Comparison of ENCODE assay signal across 8 cellular contexts in the genomic region with DNA sequence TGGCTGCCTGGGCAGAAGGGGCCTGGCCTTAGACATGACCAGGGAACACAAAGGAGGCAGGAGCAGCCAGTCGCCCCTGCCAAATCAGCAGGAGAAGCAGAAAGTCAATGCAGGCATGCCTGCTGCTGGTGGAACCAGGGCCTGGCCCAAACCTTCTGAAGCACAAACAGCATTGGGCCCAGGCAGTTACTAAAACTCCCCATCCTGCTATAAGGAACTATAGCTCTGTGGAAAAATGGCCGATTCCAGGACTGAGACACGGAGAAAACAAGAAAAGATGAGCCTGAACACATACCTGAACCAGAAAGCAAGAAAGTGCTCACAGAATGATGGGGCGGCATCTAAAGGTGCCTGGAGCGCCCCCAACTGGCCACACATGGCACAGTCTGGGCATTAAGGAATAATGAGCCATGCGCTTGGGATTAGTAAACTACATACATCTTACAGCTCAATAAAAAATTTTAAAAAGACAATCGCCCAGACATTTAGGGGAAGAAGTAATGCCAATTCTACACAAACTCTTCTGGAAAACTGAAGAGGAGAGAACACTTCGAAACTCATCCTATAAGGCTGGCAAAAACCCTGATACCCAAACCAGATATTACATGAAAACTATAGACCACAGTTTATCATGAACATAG. TPM values are rescaled to one million over a fixed set of nuclear protein-coding genes. Genes with fewer than 3 reads are reported as not detected.
DNase-seq lines count a peak whose midpoint lies in the region; ATAC-seq, FAIRE-seq and TF ChIP-seq lines count a peak whose summit lies in the region.
"Not testable (repeated sequence)": the region's sequence is repeated elsewhere in the genome, so short reads cannot be mapped to it uniquely, and the experiment has no call there.

No MANE protein-coding gene starts in this region.

- intact Hi-C loops in activated CD4-positive, alpha-beta T cell treated with anti-CD3 and anti-CD28 coated beads for 36 hours (cut with DNase I, micrococcal nuclease) = not testable (repeated sequence)

- H3K27me3 Mint-ChIP-seq in GM23338 (ENCODE audit: insufficient read depth, low read depth, poor library complexity); activated CD4-positive, alpha-beta T cell treated with anti-CD3 and anti-CD28 coated beads for 36 hours; astrocyte (ENCODE audit: low read depth, unreplicated experiment); naive B cell; stimulated activated naive B cell treated with anti-CD40 and anti-IgM and Interleukin-4, amounts not matched to agents 10 μg/mL and 1 μg/mL and 100 μg/mL, for 72 hours: not testable (repeated sequence)

- H3K27ac ChIP-seq in GM23338 (ENCODE audit: low read depth); astrocyte (ENCODE audit: low read depth, low read length): not testable (repeated sequence)

- H4K20me1 ChIP-seq in GM23338 (replicated peaks; ENCODE audit: insufficient read depth) = not testable (repeated sequence)
- peaks cover 28% of the 10 kb centered on the region for H4K20me1 ChIP-seq in astrocyte (ENCODE audit: insufficient read depth, low read length)

- not testable (repeated sequence) for H3K36me3 Mint-ChIP-seq in GM23338 (ENCODE audit: low read depth); activated CD4-positive, alpha-beta T cell treated with anti-CD3 and anti-CD28 coated beads for 36 hours (ENCODE audit: low read depth); astrocyte (ENCODE audit: low read depth, unreplicated experiment); naive B cell; stimulated activated naive B cell treated with anti-CD40 and anti-IgM and Interleukin-4, amounts not matched to agents 10 μg/mL and 1 μg/mL and 100 μg/mL, for 72 hours

- not testable (repeated sequence) for H3K36me3 ChIP-seq in GM23338 (ENCODE audit: insufficient read depth); NT2/D1 (ENCODE audit: insufficient read depth, insufficient read length, low read length); astrocyte (ENCODE audit: insufficient read depth, low read length)

- not testable (repeated sequence) for H2AFZ ChIP-seq in GM23338; astrocyte (ENCODE audit: low read depth, low read length)

- not testable (repeated sequence) for H3K9me3 Mint-ChIP-seq in GM23338; activated CD4-positive, alpha-beta T cell treated with anti-CD3 and anti-CD28 coated beads for 36 hours (ENCODE audit: low read depth); astrocyte (ENCODE audit: unreplicated experiment); naive B cell; stimulated activated naive B cell treated with anti-CD40 and anti-IgM and Interleukin-4, amounts not matched to agents 10 μg/mL and 1 μg/mL and 100 μg/mL, for 72 hours

- POLR2A ChIA-PET in activated CD4-positive, alpha-beta T cell treated with anti-CD3 and anti-CD28 coated beads for 36 hours (lab: Charles Lee) = not testable (repeated sequence)

- H3K79me2 ChIP-seq in GM23338 (replicated peaks; ENCODE audit: insufficient read depth) (peaks cover 23% of the 10 kb centered on the region), astrocyte (ENCODE audit: insufficient read depth, low read length) (peaks cover 13% of the 10 kb centered on the region)

- H3K9me2 ChIP-seq in GM23338 (ENCODE audit: insufficient read depth) = not testable (repeated sequence)

- H3K4me3 Mint-ChIP-seq in GM23338 = peak overlapping the region; percentile 52
- H3K4me3 Mint-ChIP-seq in activated CD4-positive, alpha-beta T cell treated with anti-CD3 and anti-CD28 coated beads for 36 hours; stimulated activated naive B cell treated with anti-CD40 and anti-IgM and Interleukin-4, amounts not matched to agents 10 μg/mL and 1 μg/mL and 100 μg/mL, for 72 hours: not testable (repeated sequence)
- H3K4me3 Mint-ChIP-seq in astrocyte (ENCODE audit: unreplicated experiment) = peak overlapping the region; percentile 94
- peak overlapping the region; percentile 49 to 94 (median 74) for H3K4me3 Mint-ChIP-seq in naive B cell

- H3K4me3 ChIP-seq in GM23338; NT2/D1 (ENCODE audit: insufficient read length, low read depth); astrocyte (ENCODE audit: insufficient read depth, low read depth, low read length); fibroblast of the aortic adventitia (ENCODE audit: low read depth, low read length): not testable (repeated sequence)

- not testable (repeated sequence) for H3K27me3 ChIP-seq in GM23338 (ENCODE audit: insufficient read depth); NT2/D1 (ENCODE audit: insufficient read depth, insufficient read length); astrocyte (ENCODE audit: insufficient read depth, low read length)

- H3K9ac ChIP-seq in NT2/D1 (ENCODE audit: insufficient read length, low read depth) = peak overlapping the region; percentile 32
- H3K9ac ChIP-seq in astrocyte (ENCODE audit: low read length) = not testable (repeated sequence)

- H3F3A ChIP-seq in GM23338 (replicated peaks; ENCODE audit: low read depth) = not testable (repeated sequence)

- ATAC-seq in GM23338 = 0 out of 3 replicates have a peak, but pooled peaks have one; percentile 3
- peak; percentile 35 for ATAC-seq in activated CD4-positive, alpha-beta T cell treated with anti-CD3 and anti-CD28 coated beads for 36 hours
- ATAC-seq in naive B cell (ENCODE audit: low read depth in 2 of 2); stimulated activated naive B cell treated with anti-CD40 and anti-IgM and Interleukin-4, amounts not matched to agents 10 μg/mL and 1 μg/mL and 100 μg/mL, for 72 hours (replicated peaks): not testable (repeated sequence)

- peak; percentile 36 for DNase-seq in CD1c-positive myeloid dendritic cell (ENCODE audit: extremely low spot score)
- DNase-seq in GM23338 (ENCODE audit: low spot score) = peak; percentile 39
- DNase-seq in NT2/D1 (ENCODE audit: low read depth, low spot score); astrocyte (ENCODE audit: low read depth); naive B cell; stimulated activated naive B cell treated with anti-CD40 and anti-IgM and Interleukin-4, amounts not matched to agents 10 μg/mL and 1 μg/mL and 100 μg/mL, for 72 hours: not testable (repeated sequence)
- DNase-seq in activated CD4-positive, alpha-beta T cell treated with anti-CD3 and anti-CD28 coated beads for 36 hours = peak; percentile 63
- peak; percentile 16 for DNase-seq in fibroblast of the aortic adventitia (ENCODE audit: low read depth)

- H3K4me1 Mint-ChIP-seq in GM23338 (peaks cover 32% of the 10 kb centered on the region), astrocyte (ENCODE audit: low read depth, unreplicated experiment) (peaks cover 19% of the 10 kb centered on the region), naive B cell (peaks cover 6 to 45% (median 31%) of the 10 kb centered on the region in 3 donors)
- H3K4me1 Mint-ChIP-seq in activated CD4-positive, alpha-beta T cell treated with anti-CD3 and anti-CD28 coated beads for 36 hours = peaks cover 37% of the 10 kb centered on the region
- H3K4me1 Mint-ChIP-seq in stimulated activated naive B cell treated with anti-CD40 and anti-IgM and Interleukin-4, amounts not matched to agents 10 μg/mL and 1 μg/mL and 100 μg/mL, for 72 hours = peaks cover 19 to 39% of the 10 kb centered on the region in 2 donors

- H3K27ac Mint-ChIP-seq in GM23338; activated CD4-positive, alpha-beta T cell treated with anti-CD3 and anti-CD28 coated beads for 36 hours; astrocyte (ENCODE audit: unreplicated experiment): not testable (repeated sequence)
- peak overlapping the region in 1 of 6 donors; percentile 6 for H3K27ac Mint-ChIP-seq in naive B cell
- peak overlapping the region; percentile 32 for H3K27ac Mint-ChIP-seq in stimulated activated naive B cell treated with anti-CD40 and anti-IgM and Interleukin-4, amounts not matched to agents 10 μg/mL and 1 μg/mL and 100 μg/mL, for 72 hours

- CTCF ChIA-PET in activated CD4-positive, alpha-beta T cell treated with anti-CD3 and anti-CD28 coated beads for 36 hours (lab: Charles Lee) = interaction anchor here (1.0 to 1.2 kb wide), 3 partner anchors 25 to 167 kb away, joined by 3 read pairs; no protein-coding TSS in a partner anchor

- H3K9me3 ChIP-seq in NT2/D1 (ENCODE audit: insufficient read depth, low read length); astrocyte (ENCODE audit: insufficient read depth, low read depth, low read length): not testable (repeated sequence)

- peak; percentile 51 to 79 for TF ChIP-seq CTCF in GM23338 (conservative IDR thresholded peaks at IDR 0.05; ENCODE audit: low read depth in 2 of 2)
- TF ChIP-seq CTCF in astrocyte (IDR thresholded peaks at IDR 0.05; ENCODE audit: insufficient read depth, low read depth, low read length) = peak; percentile 51
- peak; percentile 46 for TF ChIP-seq CTCF in fibroblast of the aortic adventitia (IDR thresholded peaks at IDR 0.05; ENCODE audit: insufficient read depth, low read length)

- not testable (repeated sequence) for H3K4me1 ChIP-seq in GM23338 (ENCODE audit: insufficient read depth)
- peaks cover 11% of the 10 kb centered on the region for H3K4me1 ChIP-seq in NT2/D1 (ENCODE audit: insufficient read depth, insufficient read length)
- H3K4me1 ChIP-seq in astrocyte (ENCODE audit: insufficient read depth, low read length) = peaks cover 14% of the 10 kb centered on the region

- H3K4me2 ChIP-seq in GM23338 = not testable (repeated sequence)
- H3K4me2 ChIP-seq in astrocyte (ENCODE audit: low read length) = peak overlapping the region; percentile 17

- not testable (repeated sequence) for FAIRE-seq in astrocyte (lab: Jason Lieb, UNC)

RNA-seq across cellular contexts. Expression of gene DGCR6L, which starts 2.3 kb away (rescaled TPM):
- total RNA-seq in GM23338 (2014; rRNA removed; shearing (Covaris generic)) = 66.3 and 72.1 TPM in 2 replicates
- polyA plus RNA-seq in GM23338 (2016; fragmentation: Nextera tagmentation; extraction: Ambion mirVana) = 82.4 and 85.9 TPM in 2 replicates
- 10 to 100 TPM; 22.4 to 24.8 TPM for total RNA-seq in activated CD4-positive, alpha-beta T cell treated with anti-CD3 and anti-CD28 coated beads for 36 hours
- 33.3 and 33.7 TPM in 2 replicates for total RNA-seq in astrocyte
- 58.2 and 74.7 TPM in 2 replicates for total RNA-seq in fibroblast of the aortic adventitia (ENCODE audit: low replicate concordance)
- polyA plus RNA-seq in naive B cell (ENCODE audit: low read depth in 6 of 6) = 10 to 100 TPM; 54.0 to 84.4 (median 56.6) TPM

RNA-seq across cellular contexts. Expression of gene RTN4R, which starts 49.4 kb away (rescaled TPM):
- 33.4 and 38.4 TPM in 2 replicates for total RNA-seq in GM23338 (2014; rRNA removed; shearing (Covaris generic))
- polyA plus RNA-seq in GM23338 (2016; fragmentation: Nextera tagmentation; extraction: Ambion mirVana) = 10.6 and 12.9 TPM in 2 replicates
- 1 to 10 TPM; 2.2 to 2.3 TPM for total RNA-seq in activated CD4-positive, alpha-beta T cell treated with anti-CD3 and anti-CD28 coated beads for 36 hours
- 1.9 and 2.9 TPM in 2 replicates for total RNA-seq in astrocyte
- total RNA-seq in fibroblast of the aortic adventitia (ENCODE audit: low replicate concordance) = 0.09 TPM in 1 of 2 replicates, not detected in the other
- polyA plus RNA-seq in naive B cell (ENCODE audit: low read depth in 6 of 6) = not detected
